ENCODE assay signal across 8 cellular contexts in genomic region chr2:88692187-88692586, GRCh38. TPM values are rescaled to one million over a fixed set of nuclear protein-coding genes. Genes with fewer than 3 reads are reported as not detected.
DNase-seq lines count a peak whose midpoint lies in the region; ATAC-seq and TF ChIP-seq lines count a peak whose summit lies in the region.

No MANE protein-coding gene starts in this region.

- no peak for ATAC-seq in HG03280 (IDR thresholded peaks at IDR 0.05; ENCODE audit: unreplicated experiment)

- intact Hi-C loops in dorsolateral prefrontal cortex (cut with DNase I), result loop anchor here (5.0 kb wide), 2 partner anchors 45 to 65 kb away; partner anchors contain the start of gene EIF2AK3 (in 1 of the 2)

- H3K27me3 ChIP-seq in HUES48 (ENCODE audit: control insufficient read depth, insufficient read depth, low read length), result peaks cover 8% of the 10 kb centered on the region; the same call in 1 of the 2 replicates
- no peaks in the 10 kb centered on the region for H3K27me3 ChIP-seq in dorsolateral prefrontal cortex
- H3K27me3 ChIP-seq in mononuclear cell (ENCODE audit: insufficient read depth, low read length), result no peaks in the 10 kb centered on the region
- H3K27me3 ChIP-seq in subcutaneous abdominal adipose tissue (ENCODE audit: control insufficient read depth in 5 of 5, insufficient read depth in 4 of 5, low read length in 5 of 5), result no peaks in the 10 kb centered on the region

- peak overlapping the region; percentile 38 for H3K9ac ChIP-seq in HUES48 (ENCODE audit: low read depth, low read length)
- peak overlapping the region; percentile 66 to 81 (median 73) for H3K9ac ChIP-seq in subcutaneous abdominal adipose tissue (ENCODE audit: low read length in 5 of 5)

- H3K4me1 ChIP-seq in HUES48 (ENCODE audit: control insufficient read depth, insufficient read depth, low read length), result peaks cover 4% of the 10 kb centered on the region; the same call in 1 of the 2 replicates
- H3K4me1 ChIP-seq in mononuclear cell (ENCODE audit: insufficient read depth, low read length), result peaks cover 32% of the 10 kb centered on the region
- H3K4me1 ChIP-seq in subcutaneous abdominal adipose tissue (ENCODE audit: control insufficient read depth in 5 of 5, insufficient read depth in 5 of 5, low read length in 5 of 5), result peaks cover 9 to 44% (median 39%) of the 10 kb centered on the region in 5 donors

- no peaks in the 10 kb centered on the region for H3K36me3 ChIP-seq in HUES48 (ENCODE audit: control insufficient read depth, insufficient read depth, low read length)
- H3K36me3 ChIP-seq in subcutaneous abdominal adipose tissue (ENCODE audit: control insufficient read depth in 5 of 5, insufficient read depth in 5 of 5, low read length in 5 of 5), result no peaks in the 10 kb centered on the region

- DNase-seq in CMK (ENCODE audit: low read depth) (peak; percentile 26), dorsolateral prefrontal cortex (peak in 4 of 10 donors; percentile 6 to 41 (median 13)), NCI-H2196 treated with DMSO at 0.1 percent for 48 hours (lab: John Stamatoyannopoulos, UW; ENCODE audit: unreplicated experiment) (no peak)

- no peak for TF ChIP-seq CTCF in VCaP (conservative IDR thresholded peaks at IDR 0.05)
- TF ChIP-seq CTCF in dorsolateral prefrontal cortex (IDR thresholded peaks at IDR 0.05 in 54 of 56, conservative IDR thresholded peaks at IDR 0.05 in 2 of 56; ENCODE audit: low read depth in 1 of 56, partially characterized antibody in 56 of 56), result no peak

- H3K4me3 ChIP-seq in HUES48 (ENCODE audit: low read depth, low read length) (peak overlapping the region; percentile 92), dorsolateral prefrontal cortex (peak overlapping the region; percentile 68 to 99 (median 92)), mononuclear cell (ENCODE audit: low read length) (peak overlapping the region; percentile 77), subcutaneous abdominal adipose tissue (ENCODE audit: low read depth in 1 of 5, low read length in 5 of 5) (peak overlapping the region; percentile 78 to 98 (median 85))

- H3K27ac ChIP-seq in HUES48 (ENCODE audit: low read depth, low read length) (no peak overlapping the region), VCaP (peak overlapping the region; percentile 64), dorsolateral prefrontal cortex (peak overlapping the region in 14 of 59 donors; percentile 17 to 87 (median 67)), subcutaneous abdominal adipose tissue (ENCODE audit: low read depth, low read length) (peak overlapping the region; percentile 82)

- peaks cover 19% of the 10 kb centered on the region for H3K9me3 ChIP-seq in HUES48 (ENCODE audit: control insufficient read depth, insufficient read depth, low read length)
- no peaks in the 10 kb centered on the region for H3K9me3 ChIP-seq in mononuclear cell (ENCODE audit: low read depth, low read length)
- H3K9me3 ChIP-seq in subcutaneous abdominal adipose tissue (ENCODE audit: control insufficient read depth in 5 of 5, low read length in 5 of 5), result no peaks in the 10 kb centered on the region

RNA-seq across cellular contexts. Expression of gene RPIA, which starts 0.7 kb away (rescaled TPM):
- total RNA-seq in dorsolateral prefrontal cortex, result 10 to 100 TPM in 3 of 120 experiments, 1 to 10 TPM in 117; 4.3 to 10.6 (median 7.1) TPM
- total RNA-seq in mononuclear cell, result 18.9 TPM
